In genomic region chr3:66477846-66478245, GRCh38 we compare ENCODE assay signal across 1 cellular context.
TF ChIP-seq lines count a peak whose summit lies in the region.

No MANE protein-coding gene starts in this region.

TF ChIP-seq in IMR-90, 13 proteins besides CTCF, POLR2A, EP300 and RAD21:
- TF ChIP-seq MAZ (IDR thresholded peaks at IDR 0.05; ENCODE audit: borderline replicate concordance, low read depth, low read length) (no peak), CHD1 (IDR thresholded peaks at IDR 0.05; ENCODE audit: low read depth, low read length) (no peak), BHLHE40 (IDR thresholded peaks at IDR 0.05; ENCODE audit: low read depth, low read length) (no peak), SMC3 (IDR thresholded peaks at IDR 0.05; ENCODE audit: low read depth, low read length) (no peak), ELK1 (IDR thresholded peaks at IDR 0.05; ENCODE audit: borderline replicate concordance, low read depth, low read length) (no peak), USF2 (IDR thresholded peaks at IDR 0.05; ENCODE audit: low read depth, low read length) (no peak)
